10 cellular contexts compared by ENCODE assay signal in genomic region chr6:158758941-158759479, GRCh38.
DNase-seq lines count a peak whose midpoint lies in the region; ATAC-seq, FAIRE-seq and TF ChIP-seq lines count a peak whose summit lies in the region.
"Had no signal": no experiment of that assay in that cellular context is flagged by ENCODE, and none has a peak within 500 bp of the region (broad histone marks: within the 10 kb centered on the region; RNA-seq: fewer than 3 reads in every experiment).

No MANE protein-coding gene starts in this region.

- H3K4me2 ChIP-seq in BLaER1 treated with 17β-estradiol and CSF1 and Interleukin-3, amounts not matched to agents 10 nM and 100 nM: peak overlapping the region in 10 of 11 experiments; percentile 44 to 84 (median 64); a peak in 17 of 22 replicates
- H3K4me2 ChIP-seq in H9 (ENCODE audit: insufficient read depth, insufficient read length, low read length) (no peak overlapping the region), H1 (ENCODE audit: insufficient read depth in 1 of 2, low read depth in 2 of 2, low read length in 2 of 2) (peak overlapping the region; percentile 6 to 7; a peak in 1 of 4 replicates)

- H2BK15ac ChIP-seq in H9 (ENCODE audit: low read depth, low read length): no peak overlapping the region
- peak overlapping the region; percentile 55; the same call in 1 of the 2 replicates for H2BK15ac ChIP-seq in H1 (ENCODE audit: low read length)

- H2BK5ac ChIP-seq in H9 (ENCODE audit: insufficient read length, low read length) (no peak overlapping the region), H1 (ENCODE audit: low read depth, low read length) (peak overlapping the region; percentile 67; the same call in 1 of the 2 replicates)

- no peak for TF ChIP-seq EP300 in H1 (IDR thresholded peaks at IDR 0.05; ENCODE audit: borderline replicate concordance in 1 of 2, low read depth in 2 of 2, low read length in 2 of 2)

- no peak overlapping the region for H2BK12ac ChIP-seq in H9 (ENCODE audit: insufficient read length, low read depth, low read length)
- H2BK12ac ChIP-seq in H1 (ENCODE audit: low read depth, low read length): peak overlapping the region; percentile 99

- no peak overlapping the region for H3K4ac ChIP-seq in H9 (ENCODE audit: low read depth, low read length)
- H3K4ac ChIP-seq in H1 (replicated peaks; ENCODE audit: insufficient read length, low read depth, low read length): peak overlapping the region; percentile 24

- H3K23ac ChIP-seq in H9 (ENCODE audit: insufficient read length, low read depth, low read length) (no peak overlapping the region), H1 (ENCODE audit: insufficient read length) (no peak overlapping the region)

- H3K27me3 Mint-ChIP-seq in H9 (ENCODE audit: low read depth): peaks cover 5% of the 10 kb centered on the region

- WGBS in H9 (ENCODE audit: extremely low coverage, insufficient read length, low lambda C conversion rate): no CpG with 5 or more reads among the region's 18 CpGs
- 96% methylated on average over 18 of the region's 18 CpGs; no CpG with 5 or more reads in 1 of the 2 experiments for WGBS in H1 (ENCODE audit: extremely low coverage in 1 of 2, insufficient coverage in 1 of 2, insufficient read length in 1 of 2, insufficient replicate concordance in 2 of 2, low coverage in 1 of 2, low lambda C conversion rate in 2 of 2, missing lambda C conversion rate in 1 of 2), 2 experiments

- TF ChIP-seq RAD21 in H1 (IDR thresholded peaks at IDR 0.05 in 1 of 2, conservative IDR thresholded peaks at IDR 0.05 in 1 of 2; ENCODE audit: low read depth in 2 of 2, low read length in 2 of 2): no peak

- H3K36me3 ChIP-seq in BLaER1 treated with 17β-estradiol and CSF1 and Interleukin-3, amounts not matched to agents 10 nM and 100 nM: peaks cover 0 to 51% (median 3%) of the 10 kb centered on the region in 11 experiments; a peak in 10 of 22 replicates
- no peaks in the 10 kb centered on the region for H3K36me3 ChIP-seq in H1 (ENCODE audit: control insufficient read depth in 2 of 4, insufficient read depth in 4 of 4, low read length in 3 of 4)

- POLR2A ChIA-PET in H1 (lab: Charles Lee; ENCODE audit: partially characterized antibody): interaction anchor here (0.7 to 2.2 kb wide), 9 partner anchors 9 to 202 kb away, joined by 3 to 8 read pairs (median 3); no protein-coding TSS in a partner anchor

- no peak overlapping the region for H3K56ac ChIP-seq in H9 (ENCODE audit: insufficient read length, low read depth, low read length)
- H3K56ac ChIP-seq in H1 (replicated peaks; ENCODE audit: insufficient read length, low read depth, low read length): no peak overlapping the region

- H4K8ac ChIP-seq in H9 (replicated peaks; ENCODE audit: insufficient read length, low read depth, low read length): no peak overlapping the region
- H4K8ac ChIP-seq in H1 (ENCODE audit: extremely low read depth, insufficient read depth, low read length): no peak overlapping the region; the same call in 1 of the 2 replicates

- no peaks in the 10 kb centered on the region for H3K79me2 ChIP-seq in H9 (ENCODE audit: insufficient read depth, low read length)
- H3K79me2 ChIP-seq in H1 (ENCODE audit: control insufficient read depth in 1 of 2, insufficient read depth in 2 of 2, low read length in 2 of 2): no peaks in the 10 kb centered on the region

- H2BK120ac ChIP-seq in H9 (ENCODE audit: low read depth, low read length, poor library complexity, severe bottlenecking): no peak overlapping the region
- peak overlapping the region; percentile 45 for H2BK120ac ChIP-seq in H1 (replicated peaks; ENCODE audit: low read depth, low read length)

- H2AK5ac ChIP-seq in H9 (ENCODE audit: insufficient read length, low read length): no peak overlapping the region
- H2AK5ac ChIP-seq in H1 (ENCODE audit: low read depth, low read length): peak overlapping the region; percentile 7

- DNase-seq in H9 (no peak), NCI-H510A (lab: John Stamatoyannopoulos, UW) (peak; percentile 23), H1 (ENCODE audit: low read depth in 1 of 2, low spot score in 2 of 2) (no peak), NCI-H1436 treated with DMSO at 0.1 percent for 48 hours (lab: John Stamatoyannopoulos, UW) (no peak), NCI-H1930 (lab: John Stamatoyannopoulos, UW) (no peak)
- DNase-seq: esophagus squamous epithelium had no signal

- H3K27me3 ChIP-seq in BLaER1 treated with 17β-estradiol and CSF1 and Interleukin-3, amounts not matched to agents 10 nM and 100 nM: no peaks in the 10 kb centered on the region
- H3K27me3 ChIP-seq in H9 (ENCODE audit: insufficient read depth, low read length) (no peaks in the 10 kb centered on the region; the same call in 1 of the 2 replicates), H1 (replicated peaks in 1 of 4; ENCODE audit: control insufficient read depth in 3 of 4, extremely low read depth in 1 of 4, insufficient read depth in 3 of 4, low read length in 3 of 4) (no peaks in the 10 kb centered on the region)
- H3K27me3 ChIP-seq: esophagus squamous epithelium had no signal

- H4K20me1 ChIP-seq in BLaER1 treated with 17β-estradiol and CSF1 and Interleukin-3, amounts not matched to agents 10 nM and 100 nM: peaks cover 0 to 14% (median 0%) of the 10 kb centered on the region in 11 experiments; a peak in 10 of 22 replicates
- H4K20me1 ChIP-seq in H9 (ENCODE audit: control insufficient read depth, insufficient read depth, insufficient read length) (no peaks in the 10 kb centered on the region), H1 (replicated peaks in 1 of 2; ENCODE audit: control insufficient read depth in 1 of 2, insufficient read depth in 2 of 2, low read length in 2 of 2) (no peaks in the 10 kb centered on the region)

- ATAC-seq in HG02852 (IDR thresholded peaks at IDR 0.05; ENCODE audit: unreplicated experiment) (no peak), HG03159 (IDR thresholded peaks at IDR 0.05; ENCODE audit: unreplicated experiment) (no peak)

- peaks cover 0 to under 1% (median 0%) of the 10 kb centered on the region in 3 experiments; a peak in 1 of 7 replicates for H3K36me3 Mint-ChIP-seq in H9 (ENCODE audit: insufficient read depth in 1 of 3, low read depth in 3 of 3)

- no peak overlapping the region for H3K4me3 Mint-ChIP-seq in H9

- no peaks in the 10 kb centered on the region for H3K9me3 Mint-ChIP-seq in H9

- H3K4me1 ChIP-seq in BLaER1 treated with 17β-estradiol and CSF1 and Interleukin-3, amounts not matched to agents 10 nM and 100 nM: peaks cover 50 to 83% (median 65%) of the 10 kb centered on the region in 10 experiments
- peaks cover 3% of the 10 kb centered on the region; the same call in 1 of the 2 replicates for H3K4me1 ChIP-seq in H9 (ENCODE audit: insufficient read depth, low read length)
- peaks cover 0 to 20% (median 10%) of the 10 kb centered on the region in 4 experiments; a peak in 6 of 7 replicates for H3K4me1 ChIP-seq in H1 (replicated peaks in 1 of 4; ENCODE audit: control insufficient read depth in 3 of 4, insufficient read depth in 4 of 4, low read length in 3 of 4)

- H3K27ac Mint-ChIP-seq in H9: peak overlapping the region in 2 of 3 experiments; percentile 0 to 22; a peak in 1 of 7 replicates

- peaks cover 31 to 32% of the 10 kb centered on the region in 2 experiments for H3K4me1 Mint-ChIP-seq in H9

- FAIRE-seq in H1 (lab: Jason Lieb, UNC): no peak

- H3K79me1 ChIP-seq in H9 (ENCODE audit: insufficient read depth, low read depth, low read length, poor library complexity, severe bottlenecking): no peaks in the 10 kb centered on the region
- no peaks in the 10 kb centered on the region for H3K79me1 ChIP-seq in H1 (ENCODE audit: low read depth, low read length)

- TF ChIP-seq CTCF in H9 (conservative IDR thresholded peaks at IDR 0.05) (no peak), H1 (IDR thresholded peaks at IDR 0.05; ENCODE audit: control extremely low read depth in 1 of 3, insufficient read depth in 1 of 3, low read depth in 1 of 3, low read length in 3 of 3) (no peak)

- H3K27ac ChIP-seq in BLaER1 treated with 17β-estradiol and CSF1 and Interleukin-3, amounts not matched to agents 10 nM and 100 nM: peak overlapping the region in 1 of 11 experiments; percentile 26; a peak in 1 of 22 replicates
- H3K27ac ChIP-seq in H9 (ENCODE audit: insufficient read length, low read depth, low read length): no peak overlapping the region
- H3K27ac ChIP-seq in H1 (ENCODE audit: low read depth, low read length): no peak overlapping the region
- H3K27ac ChIP-seq: VCaP had no signal

- CTCF ChIA-PET in H1 (lab: Charles Lee; ENCODE audit: partially characterized antibody): interaction anchor here (1.1 to 2.3 kb wide), 6 partner anchors 11 to 40 kb away, joined by 3 to 13 read pairs (median 4); no protein-coding TSS in a partner anchor

- no peak for TF ChIP-seq POLR2A in H1 (IDR thresholded peaks at IDR 0.05; ENCODE audit: control extremely low read depth in 1 of 2, low read depth in 2 of 2, low read length in 2 of 2)

- H3K18ac ChIP-seq in H9 (ENCODE audit: insufficient read length, low read depth, low read length): no peak overlapping the region
- peak overlapping the region; percentile 91 for H3K18ac ChIP-seq in H1 (ENCODE audit: extremely low read depth, low read length)

- no peaks in the 10 kb centered on the region for H3K9me3 ChIP-seq in BLaER1 treated with 17β-estradiol and CSF1 and Interleukin-3, amounts not matched to agents 10 nM and 100 nM (replicated peaks in 1 of 11)
- H3K9me3 ChIP-seq in H9 (ENCODE audit: control insufficient read depth, low read depth, low read length) (no peaks in the 10 kb centered on the region), H1 (ENCODE audit: insufficient read depth in 2 of 2, low read depth in 1 of 2, low read length in 1 of 2) (no peaks in the 10 kb centered on the region)
- H3K9me3 ChIP-seq: esophagus squamous epithelium had no signal

- no peak overlapping the region for H3K4me3 ChIP-seq in BLaER1 treated with 17β-estradiol and CSF1 and Interleukin-3, amounts not matched to agents 10 nM and 100 nM
- H3K4me3 ChIP-seq in H1 (ENCODE audit: extremely low read depth in 1 of 4, insufficient read depth in 2 of 4, low read depth in 3 of 4, low read length in 4 of 4): no peak overlapping the region
- H3K4me3 ChIP-seq: esophagus squamous epithelium had no signal

- no peak overlapping the region for H3K9ac ChIP-seq in BLaER1 treated with 17β-estradiol and CSF1 and Interleukin-3, amounts not matched to agents 10 nM and 100 nM
- H3K9ac ChIP-seq in H9 (ENCODE audit: extremely low read depth, insufficient read length, low read length) (no peak overlapping the region), H1 (replicated peaks in 1 of 4; ENCODE audit: extremely low read depth in 1 of 4, low read depth in 3 of 4, low read length in 3 of 4) (no peak overlapping the region)

- H3K23me2 ChIP-seq in H9 (ENCODE audit: insufficient read length, low read depth, low read length, poor library complexity, severe bottlenecking) (no peaks in the 10 kb centered on the region), H1 (ENCODE audit: low read depth, low read length) (no peaks in the 10 kb centered on the region)

- H2AFZ ChIP-seq in H9 (ENCODE audit: low read length) (no peak overlapping the region), H1 (ENCODE audit: low read length) (no peak overlapping the region)

- H3K14ac ChIP-seq in H9 (ENCODE audit: insufficient read depth, low read length) (peak overlapping the region; percentile 30; the same call in 1 of the 2 replicates), H1 (ENCODE audit: insufficient read length) (no peak overlapping the region)

- H2BK20ac ChIP-seq in H9 (ENCODE audit: low read depth, low read length, poor library complexity, severe bottlenecking) (no peak overlapping the region), H1 (ENCODE audit: low read length) (peak overlapping the region; percentile 99)

- no peak overlapping the region for H4K5ac ChIP-seq in H9 (ENCODE audit: insufficient read length, low read depth, low read length)
- H4K5ac ChIP-seq in H1 (ENCODE audit: insufficient read length, low read depth, low read length): no peak overlapping the region

- no peak overlapping the region for H3T11ph ChIP-seq in H9 (ENCODE audit: low read length)

- H4K91ac ChIP-seq in H9 (ENCODE audit: insufficient read length, low read depth, low read length) (no peak overlapping the region), H1 (replicated peaks; ENCODE audit: insufficient read length, low read length) (peak overlapping the region; percentile 94)
